In the genomic region with DNA sequence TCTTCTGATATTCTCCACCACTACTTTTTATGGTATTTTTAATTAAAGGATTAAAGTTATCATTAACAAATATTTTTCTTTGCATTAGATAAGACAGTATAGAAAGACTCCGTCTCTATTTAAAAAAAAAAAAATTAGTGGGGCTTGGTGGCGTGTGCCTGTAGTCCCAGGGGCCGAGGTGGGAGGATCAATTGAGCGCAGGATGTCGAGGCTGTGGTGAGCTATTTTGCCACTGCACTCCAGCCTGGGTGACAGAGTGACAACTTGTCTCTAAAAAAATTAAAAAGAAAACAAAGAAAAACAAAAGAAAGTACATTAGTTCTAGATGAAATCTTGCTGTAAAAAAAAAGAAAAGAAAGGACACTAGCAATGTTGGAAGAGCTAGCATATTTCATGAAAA, we compare ENCODE assay signal across 17 cellular contexts.
DNase-seq lines count a peak whose midpoint lies in the region; ATAC-seq and TF ChIP-seq lines count a peak whose summit lies in the region.
"Had no signal": no experiment of that assay in that cellular context is flagged by ENCODE, and none has a peak within 500 bp of the region (broad histone marks: within the 10 kb centered on the region; RNA-seq: fewer than 3 reads in every experiment).

No MANE protein-coding gene starts in this region.

- TF ChIP-seq POLR2A in gastroesophageal sphincter (IDR thresholded peaks at IDR 0.05), result no peak

- no peak overlapping the region for H3K27ac Mint-ChIP-seq in activated CD8-positive, alpha-beta T cell treated with anti-CD3 and anti-CD28 coated beads for 36 hours
- H3K27ac Mint-ChIP-seq in activated CD8-positive, alpha-beta T cell treated with anti-CD3 and anti-CD28 coated beads, Interleukin-2, amount 10 ng/mL, durations not matched to agents 7 days and 5 days, result no peak overlapping the region
- peak overlapping the region; percentile 28 for H3K27ac Mint-ChIP-seq in stimulated activated naive CD8-positive, alpha-beta T cell treated with anti-CD3 and anti-CD28 coated beads, Interleukin-15, Interleukin-2, amounts not matched to agents 100 ng/mL and 50 ng/mL, for 24 hours
- H3K27ac Mint-ChIP-seq in activated naive CD8-positive, alpha-beta T cell treated with anti-CD3 and anti-CD28 coated beads, Interleukin-2, amount 10 ng/mL, durations not matched to agents 7 days and 5 days, result peak overlapping the region; percentile 43

- no peak overlapping the region for H3K4me3 Mint-ChIP-seq in activated CD8-positive, alpha-beta T cell treated with anti-CD3 and anti-CD28 coated beads for 36 hours
- no peak overlapping the region for H3K4me3 Mint-ChIP-seq in activated CD8-positive, alpha-beta T cell treated with anti-CD3 and anti-CD28 coated beads, Interleukin-2, amount 10 ng/mL, durations not matched to agents 7 days and 5 days
- H3K4me3 Mint-ChIP-seq in stimulated activated naive CD8-positive, alpha-beta T cell treated with anti-CD3 and anti-CD28 coated beads, Interleukin-15, Interleukin-2, amounts not matched to agents 100 ng/mL and 50 ng/mL, for 24 hours, result no peak overlapping the region
- peak overlapping the region; percentile 41 for H3K4me3 Mint-ChIP-seq in activated naive CD8-positive, alpha-beta T cell treated with anti-CD3 and anti-CD28 coated beads, Interleukin-2, amount 10 ng/mL, durations not matched to agents 7 days and 5 days
- H3K4me3 Mint-ChIP-seq: H9 had no signal

- H3K4me1 Mint-ChIP-seq in activated CD8-positive, alpha-beta T cell treated with anti-CD3 and anti-CD28 coated beads for 36 hours (ENCODE audit: low read depth), result peaks cover 63% of the 10 kb centered on the region
- peaks cover 57% of the 10 kb centered on the region for H3K4me1 Mint-ChIP-seq in activated CD8-positive, alpha-beta T cell treated with anti-CD3 and anti-CD28 coated beads, Interleukin-2, amount 10 ng/mL, durations not matched to agents 7 days and 5 days (ENCODE audit: low read depth)
- peaks cover 65% of the 10 kb centered on the region for H3K4me1 Mint-ChIP-seq in stimulated activated naive CD8-positive, alpha-beta T cell treated with anti-CD3 and anti-CD28 coated beads, Interleukin-15, Interleukin-2, amounts not matched to agents 100 ng/mL and 50 ng/mL, for 24 hours (ENCODE audit: low read depth)
- H3K4me1 Mint-ChIP-seq in activated naive CD8-positive, alpha-beta T cell treated with anti-CD3 and anti-CD28 coated beads, Interleukin-2, amount 10 ng/mL, durations not matched to agents 7 days and 5 days, result peaks cover 39% of the 10 kb centered on the region
- H3K4me1 Mint-ChIP-seq: H9 had no signal

- no peaks in the 10 kb centered on the region for H3K36me3 ChIP-seq in gastroesophageal sphincter

- DNase-seq in activated CD8-positive, alpha-beta T cell treated with anti-CD3 and anti-CD28 coated beads for 36 hours, result peak; percentile 39
- DNase-seq in activated CD8-positive, alpha-beta T cell treated with anti-CD3 and anti-CD28 coated beads, Interleukin-2, amount 10 ng/mL, durations not matched to agents 7 days and 5 days, result no peak
- DNase-seq in stimulated activated naive CD8-positive, alpha-beta T cell treated with anti-CD3 and anti-CD28 coated beads, Interleukin-15, Interleukin-2, amounts not matched to agents 100 U/mL and 50 U/mL, for 24 hours, result no peak
- no peak for DNase-seq in activated naive CD8-positive, alpha-beta T cell treated with anti-CD3 and anti-CD28 coated beads, Interleukin-2, amount 10 ng/mL, durations not matched to agents 7 days and 5 days
- no peak for DNase-seq in NCI-H2196 treated with DMSO at 0.1 percent for 48 hours (lab: John Stamatoyannopoulos, UW; ENCODE audit: unreplicated experiment)
- DNase-seq: DMS 273 treated with DMSO at 0.1 percent for 48 hours, H9, NCI-H1417, NCI-H187, NCI-H2107, NCI-H2227 treated with DMSO at 0.1 percent for 48 hours, NCI-H524, SHP77 had no signal

- no peaks in the 10 kb centered on the region for H3K27me3 ChIP-seq in gastroesophageal sphincter

- POLR2A ChIA-PET in activated CD8-positive, alpha-beta T cell treated with anti-CD3 and anti-CD28 coated beads for 36 hours (lab: Charles Lee), result no interaction called here
- POLR2A ChIA-PET in activated CD8-positive, alpha-beta T cell treated with anti-CD3 and anti-CD28 coated beads, Interleukin-2, amount 10 ng/mL, durations not matched to agents 7 days and 5 days (lab: Charles Lee), result interaction anchor here (0.6 kb wide), 1 partner anchor 88 kb away, joined by 6 read pairs; no protein-coding TSS in a partner anchor
- POLR2A ChIA-PET in activated naive CD8-positive, alpha-beta T cell treated with anti-CD3 and anti-CD28 coated beads, Interleukin-2, amount 10 ng/mL, durations not matched to agents 7 days and 5 days (lab: Charles Lee), result no interaction called here

- H3K4me3 ChIP-seq in gastroesophageal sphincter, result no peak overlapping the region
- H3K4me3 ChIP-seq: A549 had no signal

- TF ChIP-seq EP300 in gastroesophageal sphincter (IDR thresholded peaks at IDR 0.05), result no peak

- H3K9me3 Mint-ChIP-seq in activated CD8-positive, alpha-beta T cell treated with anti-CD3 and anti-CD28 coated beads for 36 hours, result peaks cover 3% of the 10 kb centered on the region
- H3K9me3 Mint-ChIP-seq in activated CD8-positive, alpha-beta T cell treated with anti-CD3 and anti-CD28 coated beads, Interleukin-2, amount 10 ng/mL, durations not matched to agents 7 days and 5 days (ENCODE audit: insufficient read depth), result no peaks in the 10 kb centered on the region
- H3K9me3 Mint-ChIP-seq in stimulated activated naive CD8-positive, alpha-beta T cell treated with anti-CD3 and anti-CD28 coated beads, Interleukin-15, Interleukin-2, amounts not matched to agents 100 ng/mL and 50 ng/mL, for 24 hours, result no peaks in the 10 kb centered on the region
- no peaks in the 10 kb centered on the region for H3K9me3 Mint-ChIP-seq in activated naive CD8-positive, alpha-beta T cell treated with anti-CD3 and anti-CD28 coated beads, Interleukin-2, amount 10 ng/mL, durations not matched to agents 7 days and 5 days
- H3K9me3 Mint-ChIP-seq: H9 had no signal

- intact Hi-C loops in activated CD8-positive, alpha-beta T cell treated with anti-CD3 and anti-CD28 coated beads for 36 hours (cut with micrococcal nuclease), result no loop called here

- H3K36me3 Mint-ChIP-seq in activated CD8-positive, alpha-beta T cell treated with anti-CD3 and anti-CD28 coated beads for 36 hours (ENCODE audit: low read depth), result peaks cover 1% of the 10 kb centered on the region
- peaks cover 4% of the 10 kb centered on the region for H3K36me3 Mint-ChIP-seq in activated CD8-positive, alpha-beta T cell treated with anti-CD3 and anti-CD28 coated beads, Interleukin-2, amount 10 ng/mL, durations not matched to agents 7 days and 5 days (ENCODE audit: low read depth)
- no peaks in the 10 kb centered on the region for H3K36me3 Mint-ChIP-seq in stimulated activated naive CD8-positive, alpha-beta T cell treated with anti-CD3 and anti-CD28 coated beads, Interleukin-15, Interleukin-2, amounts not matched to agents 100 ng/mL and 50 ng/mL, for 24 hours (ENCODE audit: low read depth)
- peaks cover 2% of the 10 kb centered on the region for H3K36me3 Mint-ChIP-seq in activated naive CD8-positive, alpha-beta T cell treated with anti-CD3 and anti-CD28 coated beads, Interleukin-2, amount 10 ng/mL, durations not matched to agents 7 days and 5 days

- peaks cover 0 to 22% (median 9%) of the 10 kb centered on the region in 3 donors for H3K4me1 ChIP-seq in gastroesophageal sphincter

- CTCF ChIA-PET in activated CD8-positive, alpha-beta T cell treated with anti-CD3 and anti-CD28 coated beads for 36 hours (lab: Charles Lee), result no interaction called here
- CTCF ChIA-PET in activated CD8-positive, alpha-beta T cell treated with anti-CD3 and anti-CD28 coated beads, Interleukin-2, amount 10 ng/mL, durations not matched to agents 7 days and 5 days (lab: Charles Lee), result interaction anchor here (0.8 to 1.2 kb wide), 2 partner anchors 10 to 115 kb away, joined by 3 read pairs; no protein-coding TSS in a partner anchor

- 88 to 96% methylated on average over 4 to 5 of the region's 5 CpGs for WGBS in gastroesophageal sphincter (ENCODE audit: low coverage in 1 of 2), 2 donors

- no peak for ATAC-seq in activated CD8-positive, alpha-beta T cell treated with anti-CD3 and anti-CD28 coated beads for 36 hours
- ATAC-seq in activated CD8-positive, alpha-beta T cell treated with anti-CD3 and anti-CD28 coated beads, Interleukin-2, amount 10 ng/mL, durations not matched to agents 7 days and 5 days, result no peak
- ATAC-seq in stimulated activated naive CD8-positive, alpha-beta T cell treated with anti-CD3 and anti-CD28 coated beads, Interleukin-15, Interleukin-2, amounts not matched to agents 100 U/mL and 50 U/mL, for 24 hours, result no peak
- ATAC-seq in activated naive CD8-positive, alpha-beta T cell treated with anti-CD3 and anti-CD28 coated beads, Interleukin-2, amount 10 ng/mL, durations not matched to agents 7 days and 5 days (ENCODE audit: low read depth), result no peak
- ATAC-seq in gastroesophageal sphincter, result no peak
- ATAC-seq: A549 had no signal

- no peak overlapping the region for H3K27ac ChIP-seq in gastroesophageal sphincter
- H3K27ac ChIP-seq: HL-60 had no signal

- H3K27me3 Mint-ChIP-seq in activated CD8-positive, alpha-beta T cell treated with anti-CD3 and anti-CD28 coated beads for 36 hours, result no peaks in the 10 kb centered on the region
- no peaks in the 10 kb centered on the region for H3K27me3 Mint-ChIP-seq in activated CD8-positive, alpha-beta T cell treated with anti-CD3 and anti-CD28 coated beads, Interleukin-2, amount 10 ng/mL, durations not matched to agents 7 days and 5 days (ENCODE audit: low read depth)
- no peaks in the 10 kb centered on the region for H3K27me3 Mint-ChIP-seq in stimulated activated naive CD8-positive, alpha-beta T cell treated with anti-CD3 and anti-CD28 coated beads, Interleukin-15, Interleukin-2, amounts not matched to agents 100 ng/mL and 50 ng/mL, for 24 hours
- no peaks in the 10 kb centered on the region for H3K27me3 Mint-ChIP-seq in activated naive CD8-positive, alpha-beta T cell treated with anti-CD3 and anti-CD28 coated beads, Interleukin-2, amount 10 ng/mL, durations not matched to agents 7 days and 5 days

- no peaks in the 10 kb centered on the region for H3K9me3 ChIP-seq in gastroesophageal sphincter
- H3K9me3 ChIP-seq: A549 had no signal

- TF ChIP-seq CTCF in activated CD8-positive, alpha-beta T cell treated with anti-CD3 and anti-CD28 coated beads for 36 hours (IDR thresholded peaks at IDR 0.05), result no peak
- no peak for TF ChIP-seq CTCF in gastroesophageal sphincter (IDR thresholded peaks at IDR 0.05)

Comparison
In these comparisons a context has a peak if more than half of its experiments do, and no peak if none do; other contexts are left out.
1. H3K27ac Mint-ChIP-seq: peak in stimulated activated naive CD8-positive, alpha-beta T cell treated with anti-CD3 and anti-CD28 coated beads, Interleukin-15, Interleukin-2, amounts not matched to agents 100 ng/mL and 50 ng/mL, for 24 hours (single experiment) and activated naive CD8-positive, alpha-beta T cell treated with anti-CD3 and anti-CD28 coated beads, Interleukin-2, amount 10 ng/mL, durations not matched to agents 7 days and 5 days (single experiment); none in activated CD8-positive, alpha-beta T cell treated with anti-CD3 and anti-CD28 coated beads for 36 hours (single experiment) and activated CD8-positive, alpha-beta T cell treated with anti-CD3 and anti-CD28 coated beads, Interleukin-2, amount 10 ng/mL, durations not matched to agents 7 days and 5 days (single experiment).